20 cellular contexts compared by ENCODE assay signal in genomic region chr7:45982132-45982531, GRCh38.
"Had no signal": no experiment of that assay in that cellular context is flagged by ENCODE, and none has a peak within 500 bp of the region (broad histone marks: within the 10 kb centered on the region; RNA-seq: fewer than 3 reads in every experiment).

No MANE protein-coding gene starts in this region.

- H3K4me3 ChIP-seq: Peyer's patch, SJCRH30 had no signal

- H3K27me3 ChIP-seq: Peyer's patch, SJCRH30 had no signal

- FAIRE-seq: astrocyte had no signal

- H3K27ac ChIP-seq: Peyer's patch, RWPE1, SJCRH30 had no signal

- H3K4me2 ChIP-seq: SK-N-SH had no signal

- ATAC-seq: activated CD8-positive, alpha-beta memory T cell treated with anti-CD3 and anti-CD28 coated beads, Interleukin-2, amount 10 ng/mL, durations not matched to agents 7 days and 5 days had no signal

- H3K9me3 ChIP-seq: Peyer's patch, SJCRH30 had no signal

- H3K36me3 ChIP-seq: Peyer's patch, SJCRH30 had no signal

- DNase-seq: activated B cell treated with CpG ODN at 0.5 μM for 24 hours; activated CD4-positive, alpha-beta T cell treated with anti-CD3 and anti-CD28 coated beads for 1 hour; activated CD4-positive, alpha-beta T cell treated with anti-CD3 and anti-CD28 coated beads, Interleukin-2, amount 50 U/mL, for 48 hours; activated CD8-positive, alpha-beta memory T cell treated with anti-CD3 and anti-CD28 coated beads, Interleukin-2, amount 10 ng/mL, durations not matched to agents 7 days and 5 days; activated effector memory CD4-positive, alpha-beta T cell treated with Interleukin-2 at 50 U/mL for 16 hours; activated naive CD4-positive, alpha-beta T cell; activated T-cell treated with anti-CD3 and anti-CD28 coated beads, Interleukin-2, amount 50 U/mL, for 24 hours; amygdala; Kasumi-1; NCI-H1105 treated with DMSO at 0.1 percent for 48 hours; NCI-H1436 treated with DMSO at 0.1 percent for 48 hours; NCI-H187; NCI-H2081 treated with DMSO at 0.1 percent for 48 hours; NCI-H524; Peyer's patch; Right ventricle myocardium superior; SJCRH30 had no signal
